ENCODE assay signal across 18 cellular contexts in the genomic region with DNA sequence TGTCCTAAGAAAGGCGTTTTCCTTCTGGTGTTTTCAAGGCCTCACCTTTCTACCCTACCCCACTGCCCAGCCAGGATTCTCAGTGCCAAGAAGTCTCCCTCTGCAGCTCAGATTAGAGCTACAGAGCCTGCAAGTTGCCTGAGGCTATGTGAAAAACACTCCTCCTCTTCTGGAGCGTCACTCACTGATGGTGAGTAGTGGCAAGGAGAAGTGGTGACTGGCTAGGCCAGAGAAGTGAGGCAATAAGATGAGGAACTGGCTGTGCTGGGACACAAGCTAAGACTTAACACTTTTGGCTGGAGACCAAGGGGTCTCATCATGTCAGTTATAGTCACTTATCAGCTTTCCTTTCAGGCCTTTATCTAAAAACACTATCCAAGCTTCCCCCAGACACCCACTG.
DNase-seq lines count a peak whose midpoint lies in the region; ATAC-seq and TF ChIP-seq lines count a peak whose summit lies in the region.
"Had no signal": no experiment of that assay in that cellular context is flagged by ENCODE, and none has a peak within 500 bp of the region (broad histone marks: within the 10 kb centered on the region; RNA-seq: fewer than 3 reads in every experiment).

No MANE protein-coding gene starts in this region.

- no peak overlapping the region for H2AK5ac ChIP-seq in mesendoderm (ENCODE audit: low read length)

- POLR2A ChIA-PET in activated B cell treated with CpG ODN at 0.5 μM for 24 hours (lab: Charles Lee) = no interaction called here

- H2BK5ac ChIP-seq in mesendoderm (ENCODE audit: low read length) = no peak overlapping the region

- H3K18ac ChIP-seq in mesendoderm (ENCODE audit: low read length) = no peak overlapping the region

- no CpG with 5 or more reads among the region's 2 CpGs for WGBS in mesendoderm (ENCODE audit: extremely low coverage, insufficient coverage, low lambda C conversion rate)

- no peak for TF ChIP-seq CTCF in activated B cell treated with CpG ODN at 0.5 μM for 24 hours (IDR thresholded peaks at IDR 0.05)

- peaks cover under 1% of the 10 kb centered on the region for H3K4me1 Mint-ChIP-seq in activated B cell treated with CpG ODN at 0.5 μM for 24 hours
- no peaks in the 10 kb centered on the region for H3K4me1 Mint-ChIP-seq in stimulated activated naive CD8-positive, alpha-beta T cell treated with anti-CD3 and anti-CD28 coated beads, Interleukin-15, amount 100 ng/mL, for 72 hours
- H3K4me1 Mint-ChIP-seq: CD4-positive, CD25-positive, alpha-beta regulatory T cell had no signal

- peaks cover 2% of the 10 kb centered on the region for H3K4me1 ChIP-seq in mesendoderm (ENCODE audit: control insufficient read depth, low read depth, low read length)

- H3K27me3 ChIP-seq in mesendoderm (ENCODE audit: insufficient read depth, low read length, poor library complexity) = no peaks in the 10 kb centered on the region

- no peaks in the 10 kb centered on the region for H3K27me3 Mint-ChIP-seq in activated B cell treated with CpG ODN at 0.5 μM for 24 hours
- H3K27me3 Mint-ChIP-seq in stimulated activated naive CD8-positive, alpha-beta T cell treated with anti-CD3 and anti-CD28 coated beads, Interleukin-15, amount 100 ng/mL, for 72 hours = peaks cover 1% of the 10 kb centered on the region

- H3K9me3 Mint-ChIP-seq in activated B cell treated with CpG ODN at 0.5 μM for 24 hours = peaks cover 5% of the 10 kb centered on the region
- no peaks in the 10 kb centered on the region for H3K9me3 Mint-ChIP-seq in stimulated activated naive CD8-positive, alpha-beta T cell treated with anti-CD3 and anti-CD28 coated beads, Interleukin-15, amount 100 ng/mL, for 72 hours
- H3K9me3 Mint-ChIP-seq: nephron had no signal

- H3K9ac ChIP-seq in mesendoderm (ENCODE audit: low read length) = no peak overlapping the region

- no peak overlapping the region for H3K4me3 Mint-ChIP-seq in activated B cell treated with CpG ODN at 0.5 μM for 24 hours
- H3K4me3 Mint-ChIP-seq in stimulated activated naive CD8-positive, alpha-beta T cell treated with anti-CD3 and anti-CD28 coated beads, Interleukin-15, amount 100 ng/mL, for 72 hours = no peak overlapping the region
- H3K4me3 Mint-ChIP-seq: CD4-positive, CD25-positive, alpha-beta regulatory T cell; nephron had no signal

- no peaks in the 10 kb centered on the region for H3K79me2 ChIP-seq in mesendoderm (ENCODE audit: control insufficient read depth, insufficient read depth, low read length)

- no peaks in the 10 kb centered on the region for H3K36me3 ChIP-seq in mesendoderm (ENCODE audit: control insufficient read depth, insufficient read depth, low read length)

- CTCF ChIA-PET in activated B cell treated with CpG ODN at 0.5 μM for 24 hours (lab: Charles Lee) = no interaction called here

- no peak overlapping the region for H4K5ac ChIP-seq in mesendoderm (ENCODE audit: low read length)

- H3K56ac ChIP-seq in mesendoderm (ENCODE audit: low read length) = no peak overlapping the region

- no peak overlapping the region for H3K4ac ChIP-seq in mesendoderm (ENCODE audit: low read depth, low read length)

- intact Hi-C loops in activated B cell treated with CpG ODN at 0.5 μM for 24 hours (cut with micrococcal nuclease) = no loop called here

- H2BK15ac ChIP-seq in mesendoderm (replicated peaks; ENCODE audit: low read depth) = no peak overlapping the region

- H4K8ac ChIP-seq in mesendoderm (ENCODE audit: low read depth, low read length) = no peak overlapping the region

- H3K23ac ChIP-seq in mesendoderm (ENCODE audit: low read length) = no peak overlapping the region

- H3K36me3 Mint-ChIP-seq in activated B cell treated with CpG ODN at 0.5 μM for 24 hours (ENCODE audit: low read depth) = no peaks in the 10 kb centered on the region
- H3K36me3 Mint-ChIP-seq: CD4-positive, CD25-positive, alpha-beta regulatory T cell had no signal

- DNase-seq in H4 (ENCODE audit: low spot score) = peak; percentile 13
- peak; percentile 36 to 72 for DNase-seq in NOMO-1 (lab: John Stamatoyannopoulos, UW; ENCODE audit: unreplicated experiment in 2 of 2)
- no peak for DNase-seq in activated B cell treated with CpG ODN at 0.5 μM for 24 hours
- DNase-seq in mesendoderm = peak; percentile 82
- DNase-seq in stimulated activated naive CD8-positive, alpha-beta T cell treated with anti-CD3 and anti-CD28 coated beads, Interleukin-15, amount 100 ng/mL, for 72 hours = no peak
- no peak for DNase-seq in stimulated activated CD4-positive, alpha-beta T cell treated with anti-CD3 and anti-CD28 coated beads, Interleukin-12 subunit alpha, Interleukin-12 subunit beta, amount 100 ng/mL, for 4 hours
- DNase-seq: activated naive CD4-positive, alpha-beta T cell; caudate nucleus; CD4-positive, CD25-positive, alpha-beta regulatory T cell; kidney glomerular epithelial cell; NCI-H1048; NCI-H510A treated with DMSO at 0.1 percent for 48 hours; SHP77 had no signal

- H3K4me2 ChIP-seq in mesendoderm (ENCODE audit: low read length) = no peak overlapping the region

- no peak overlapping the region for H3K27ac ChIP-seq in mesendoderm (ENCODE audit: low read depth, low read length)
- H3K27ac ChIP-seq: VCaP had no signal

- ATAC-seq in activated B cell treated with CpG ODN at 0.5 μM for 24 hours (ENCODE audit: low read depth) (no peak), HG02759 (IDR thresholded peaks at IDR 0.05; ENCODE audit: unreplicated experiment) (no peak), HG02884 (IDR thresholded peaks at IDR 0.05; ENCODE audit: unreplicated experiment) (no peak)
- no peak for ATAC-seq in stimulated activated naive CD8-positive, alpha-beta T cell treated with anti-CD3 and anti-CD28 coated beads, Interleukin-15, amount 100 ng/mL, for 72 hours
- ATAC-seq: HCT116 had no signal

- H3K27ac Mint-ChIP-seq in activated B cell treated with CpG ODN at 0.5 μM for 24 hours = peak overlapping the region; percentile 9
- no peak overlapping the region for H3K27ac Mint-ChIP-seq in stimulated activated naive CD8-positive, alpha-beta T cell treated with anti-CD3 and anti-CD28 coated beads, Interleukin-15, amount 100 ng/mL, for 72 hours
- H3K27ac Mint-ChIP-seq: CD4-positive, CD25-positive, alpha-beta regulatory T cell; nephron had no signal

- H2BK120ac ChIP-seq in mesendoderm (ENCODE audit: low read depth, low read length) = no peak overlapping the region

- no peaks in the 10 kb centered on the region for H3K79me1 ChIP-seq in mesendoderm (ENCODE audit: low read length)

- H3K4me3 ChIP-seq in mesendoderm (ENCODE audit: low read length) = no peak overlapping the region

Comparison
In these comparisons a context has a peak if more than half of its experiments do, and no peak if none do; other contexts are left out.
1. DNase-seq: peak in H4 (single experiment), NOMO-1 (2 of 2) and mesendoderm (single experiment); none in activated B cell treated with CpG ODN at 0.5 μM for 24 hours (single experiment), stimulated activated naive CD8-positive, alpha-beta T cell treated with anti-CD3 and anti-CD28 coated beads, Interleukin-15, amount 100 ng/mL, for 72 hours (0 of 2) and stimulated activated CD4-positive, alpha-beta T cell treated with anti-CD3 and anti-CD28 coated beads, Interleukin-12 subunit alpha, Interleukin-12 subunit beta, amount 100 ng/mL, for 4 hours (single experiment).